In the genomic region with DNA sequence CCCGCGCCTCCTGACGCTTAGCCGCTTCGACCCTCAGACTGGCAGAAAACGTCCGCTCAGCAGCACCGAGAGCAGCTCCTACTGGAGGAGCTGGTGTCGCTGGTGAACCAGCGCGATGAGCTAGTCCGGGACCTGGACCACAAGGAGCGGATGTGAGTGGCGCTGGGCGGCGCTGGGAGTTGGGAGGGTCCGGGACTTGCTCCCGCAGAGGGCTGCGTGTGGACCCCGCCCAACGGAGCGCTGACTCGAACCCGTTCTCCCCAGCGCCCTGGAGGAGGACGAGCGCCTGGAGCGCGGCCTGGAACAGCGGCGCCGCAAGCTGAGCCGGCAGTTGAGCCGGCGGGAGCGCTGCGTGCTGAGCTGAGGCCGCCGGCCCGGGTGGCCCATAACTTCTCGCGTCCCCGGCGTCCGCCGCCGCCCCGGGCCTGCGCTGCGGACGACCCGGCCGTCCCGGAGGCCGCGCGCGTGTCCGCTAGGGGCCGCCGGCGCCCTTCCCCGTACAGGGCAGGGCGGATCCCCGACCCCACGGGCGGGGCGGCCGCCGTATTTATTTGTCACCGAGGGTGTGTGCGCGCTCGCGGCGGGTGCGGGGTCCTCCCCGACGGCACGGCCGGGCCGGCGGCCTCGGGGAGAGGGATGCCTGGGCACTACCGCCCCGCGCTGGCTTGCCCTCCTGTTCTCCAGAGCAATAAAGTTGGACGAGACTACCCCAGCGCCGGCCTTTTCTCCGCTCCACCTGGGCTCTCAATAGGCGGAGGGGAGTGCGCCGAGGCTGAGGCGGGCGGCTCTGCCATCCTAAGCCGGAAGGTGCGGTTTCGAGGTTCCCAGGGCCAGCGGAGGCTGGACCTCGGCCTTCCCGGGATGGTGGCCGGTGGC, we compare ENCODE assay signal across 11 cellular contexts. TPM values are rescaled to one million over a fixed set of nuclear protein-coding genes. Genes with fewer than 3 reads are reported as not detected.
DNase-seq lines count a peak whose midpoint lies in the region; ATAC-seq and TF ChIP-seq lines count a peak whose summit lies in the region.
"Had no signal": no experiment of that assay in that cellular context is flagged by ENCODE, and none has a peak within 500 bp of the region (broad histone marks: within the 10 kb centered on the region; RNA-seq: fewer than 3 reads in every experiment).

No MANE protein-coding gene starts in this region.

- H3K4me3 Mint-ChIP-seq in activated CD8-positive, alpha-beta T cell treated with anti-CD3 and anti-CD28 coated beads for 36 hours = no peak overlapping the region
- H3K4me3 Mint-ChIP-seq: activated T-cell treated with anti-CD3 and anti-CD28 coated beads, Interleukin-2, amount 50 U/mL, for 24 hours; dendritic cell treated with granulocyte-macrophage colony-stimulating factor and Interleukin-4, amounts not matched to agents 40 ng/mL and 50 ng/mL, for 4 days had no signal

- no peak overlapping the region for H3K9ac ChIP-seq in adipocyte (ENCODE audit: low read length)
- peak overlapping the region; percentile 73 for H3K9ac ChIP-seq in mesendoderm (ENCODE audit: low read length)

- no peak overlapping the region for H2BK15ac ChIP-seq in mesendoderm (replicated peaks; ENCODE audit: low read depth)

- H2BK120ac ChIP-seq in mesendoderm (ENCODE audit: low read depth, low read length) = no peak overlapping the region

- peak; percentile 42 for ATAC-seq in Right ventricle myocardium superior (ENCODE audit: poor library complexity)
- no peak for ATAC-seq in GM21367 (IDR thresholded peaks at IDR 0.05; ENCODE audit: unreplicated experiment)
- ATAC-seq in GM19452 (IDR thresholded peaks at IDR 0.05; ENCODE audit: unreplicated experiment) = no peak
- ATAC-seq in activated CD8-positive, alpha-beta T cell treated with anti-CD3 and anti-CD28 coated beads for 36 hours = no peak

- H3K4ac ChIP-seq in mesendoderm (ENCODE audit: low read depth, low read length) = no peak overlapping the region

- peaks cover 28% of the 10 kb centered on the region for H3K4me1 ChIP-seq in adipocyte (ENCODE audit: control insufficient read depth, insufficient read depth, low read length)
- H3K4me1 ChIP-seq in mesendoderm (ENCODE audit: control insufficient read depth, low read depth, low read length) = no peaks in the 10 kb centered on the region
- peaks cover 0 to 83% (median 38%) of the 10 kb centered on the region in 4 donors for H3K4me1 ChIP-seq in tibial nerve

- intact Hi-C loops in Right ventricle myocardium superior (cut with DNase I) = no loop called here
- intact Hi-C loops in activated CD8-positive, alpha-beta T cell treated with anti-CD3 and anti-CD28 coated beads for 36 hours (cut with micrococcal nuclease) = no loop called here

- H3K36me3 Mint-ChIP-seq in activated CD8-positive, alpha-beta T cell treated with anti-CD3 and anti-CD28 coated beads for 36 hours (ENCODE audit: low read depth) = peaks cover 15% of the 10 kb centered on the region

- H3K79me1 ChIP-seq in mesendoderm (ENCODE audit: low read length) = no peaks in the 10 kb centered on the region

- no peaks in the 10 kb centered on the region for H3K9me3 Mint-ChIP-seq in activated CD8-positive, alpha-beta T cell treated with anti-CD3 and anti-CD28 coated beads for 36 hours
- H3K9me3 Mint-ChIP-seq: activated T-cell treated with anti-CD3 and anti-CD28 coated beads, Interleukin-2, amount 50 U/mL, for 24 hours; dendritic cell treated with granulocyte-macrophage colony-stimulating factor and Interleukin-4, amounts not matched to agents 40 ng/mL and 50 ng/mL, for 4 days had no signal

- no peaks in the 10 kb centered on the region for H3K9me3 ChIP-seq in adipocyte (ENCODE audit: control insufficient read depth, low read length)
- no peaks in the 10 kb centered on the region for H3K9me3 ChIP-seq in tibial nerve

- no peak overlapping the region for H3K27ac Mint-ChIP-seq in activated CD8-positive, alpha-beta T cell treated with anti-CD3 and anti-CD28 coated beads for 36 hours

- H3K27ac ChIP-seq in mesendoderm (ENCODE audit: low read depth, low read length) (no peak overlapping the region), tibial nerve (peak overlapping the region; percentile 16 to 85 (median 66))

- no peak overlapping the region for H2AK5ac ChIP-seq in mesendoderm (ENCODE audit: low read length)

- H3K4me3 ChIP-seq in adipocyte (ENCODE audit: low read length) (no peak overlapping the region), mesendoderm (ENCODE audit: low read length) (peak overlapping the region; percentile 13), tibial nerve (peak overlapping the region in 3 of 4 donors; percentile 3 to 43 (median 22))

- WGBS in mesendoderm (ENCODE audit: extremely low coverage, insufficient coverage, low lambda C conversion rate) = no CpG with 5 or more reads among the region's 103 CpGs
- 60 to 73% methylated on average over 38 to 73 of the region's 103 CpGs for WGBS in tibial nerve, 2 donors

- peak; percentile 59 for DNase-seq in adipocyte (ENCODE audit: low read depth)
- DNase-seq in Right ventricle myocardium superior = no peak
- DNase-seq in mesendoderm = peak; percentile 94
- peak in 1 of 2 donors; percentile 55 for DNase-seq in tibial nerve (ENCODE audit: low spot score in 2 of 2)
- DNase-seq in activated CD8-positive, alpha-beta T cell treated with anti-CD3 and anti-CD28 coated beads for 36 hours = no peak
- DNase-seq: activated T-cell treated with anti-CD3 and anti-CD28 coated beads, Interleukin-2, amount 50 U/mL, for 24 hours; KBM-7; NCI-H446 had no signal

- POLR2A ChIA-PET in activated CD8-positive, alpha-beta T cell treated with anti-CD3 and anti-CD28 coated beads for 36 hours (lab: Charles Lee) = interaction anchor here (1.2 to 5.7 kb wide), 8 partner anchors 12 to 52 kb away, joined by 4 to 39 read pairs (median 6); a partner anchor contains a TSS

- peak overlapping the region; percentile 89 for H3K23ac ChIP-seq in mesendoderm (ENCODE audit: low read length)

- peaks cover 44% of the 10 kb centered on the region for H3K4me1 Mint-ChIP-seq in activated CD8-positive, alpha-beta T cell treated with anti-CD3 and anti-CD28 coated beads for 36 hours (ENCODE audit: low read depth)

- TF ChIP-seq CTCF in tibial nerve (IDR thresholded peaks at IDR 0.05) = peak in 2 of 5 experiments; percentile 14 to 25
- no peak for TF ChIP-seq CTCF in activated CD8-positive, alpha-beta T cell treated with anti-CD3 and anti-CD28 coated beads for 36 hours (IDR thresholded peaks at IDR 0.05)

- H3K18ac ChIP-seq in mesendoderm (ENCODE audit: low read length) = peak overlapping the region; percentile 53

- peaks cover 7% of the 10 kb centered on the region for H3K36me3 ChIP-seq in adipocyte (ENCODE audit: control insufficient read depth, insufficient read depth, low read length, severe bottlenecking)
- H3K36me3 ChIP-seq in mesendoderm (ENCODE audit: control insufficient read depth, insufficient read depth, low read length) = no peaks in the 10 kb centered on the region
- H3K36me3 ChIP-seq in tibial nerve = peaks cover 0 to 44% (median 0%) of the 10 kb centered on the region in 3 donors

- peak in 1 of 2 donors; percentile 21 for TF ChIP-seq POLR2A in tibial nerve (IDR thresholded peaks at IDR 0.05)

- no peak for TF ChIP-seq EP300 in tibial nerve (IDR thresholded peaks at IDR 0.05)

- no peaks in the 10 kb centered on the region for H3K27me3 Mint-ChIP-seq in activated CD8-positive, alpha-beta T cell treated with anti-CD3 and anti-CD28 coated beads for 36 hours
- H3K27me3 Mint-ChIP-seq: activated T-cell treated with anti-CD3 and anti-CD28 coated beads, Interleukin-2, amount 50 U/mL, for 24 hours; dendritic cell treated with granulocyte-macrophage colony-stimulating factor and Interleukin-4, amounts not matched to agents 40 ng/mL and 50 ng/mL, for 4 days had no signal

- H2BK5ac ChIP-seq in mesendoderm (ENCODE audit: low read length) = no peak overlapping the region

- H3K79me2 ChIP-seq in mesendoderm (ENCODE audit: control insufficient read depth, insufficient read depth, low read length) = no peaks in the 10 kb centered on the region

- H3K27me3 ChIP-seq in adipocyte (replicated peaks; ENCODE audit: control insufficient read depth, insufficient read depth, low read length) (no peaks in the 10 kb centered on the region), mesendoderm (ENCODE audit: insufficient read depth, low read length, poor library complexity) (peaks cover 4% of the 10 kb centered on the region), tibial nerve (no peaks in the 10 kb centered on the region)

- H4K5ac ChIP-seq in mesendoderm (ENCODE audit: low read length) = no peak overlapping the region

- H4K8ac ChIP-seq in mesendoderm (ENCODE audit: low read depth, low read length) = no peak overlapping the region

- peak overlapping the region; percentile 77 for H3K4me2 ChIP-seq in mesendoderm (ENCODE audit: low read length)

- peak overlapping the region; percentile 87 for H3K56ac ChIP-seq in mesendoderm (ENCODE audit: low read length)

- CTCF ChIA-PET in activated CD8-positive, alpha-beta T cell treated with anti-CD3 and anti-CD28 coated beads for 36 hours (lab: Charles Lee) = interaction anchor here (1.8 to 7.6 kb wide), 5 partner anchors 13 to 60 kb away, joined by 6 to 54 read pairs (median 14); a partner anchor contains a TSS

RNA-seq across cellular contexts. Expression of a gene that starts 3.4 kb away (rescaled TPM):
- total RNA-seq in Right ventricle myocardium superior = 0.81 TPM
- not detected for polyA plus RNA-seq in mesendoderm (2013, experiment 1 of 2)
- polyA plus RNA-seq in mesendoderm (2013, experiment 2 of 2) = 0.04 TPM
- total RNA-seq in tibial nerve = 1 to 10 TPM in 2 of 4 donors, under 1 TPM in 1, not detected in 1; 0.63 to 3.3 (median 1.2) TPM
- under 1 TPM in 1 of 2 experiments, not detected in 1; 0.77 TPM for total RNA-seq in activated CD8-positive, alpha-beta T cell treated with anti-CD3 and anti-CD28 coated beads for 36 hours

RNA-seq across cellular contexts. Expression of a gene that starts 16.3 kb away (rescaled TPM):
- total RNA-seq in Right ventricle myocardium superior (44.9 TPM), tibial nerve (100 to 1,000 TPM in 3 of 4 donors, 10 to 100 TPM in 1; 87.3 to 186 (median 110) TPM)
- polyA plus RNA-seq in mesendoderm (2013, experiment 1 of 2) = 1.5 TPM
- 2.7 TPM for polyA plus RNA-seq in mesendoderm (2013, experiment 2 of 2)
- 10 to 100 TPM; 94.0 to 99.4 TPM for total RNA-seq in activated CD8-positive, alpha-beta T cell treated with anti-CD3 and anti-CD28 coated beads for 36 hours

RNA-seq across cellular contexts. Expression of a gene that starts 19.8 kb away (rescaled TPM):
- total RNA-seq in Right ventricle myocardium superior (36.1 TPM), tibial nerve (10 to 100 TPM; 40.8 to 55.3 (median 44.6) TPM)
- polyA plus RNA-seq in mesendoderm (2013, experiment 1 of 2) = 17.5 TPM
- 17.1 TPM for polyA plus RNA-seq in mesendoderm (2013, experiment 2 of 2)
- 10 to 100 TPM; 12.7 to 16.0 TPM for total RNA-seq in activated CD8-positive, alpha-beta T cell treated with anti-CD3 and anti-CD28 coated beads for 36 hours

RNA-seq across cellular contexts. Expression of a gene that starts 21.8 kb away (rescaled TPM):
- total RNA-seq in Right ventricle myocardium superior (38.5 TPM), tibial nerve (100 to 1,000 TPM in 1 of 4 donors, 10 to 100 TPM in 3; 64.2 to 112 (median 83.9) TPM)
- polyA plus RNA-seq in mesendoderm (2013, experiment 1 of 2) = 21.4 TPM
- 21.4 TPM for polyA plus RNA-seq in mesendoderm (2013, experiment 2 of 2)
- 10 to 100 TPM; 40.3 to 45.6 TPM for total RNA-seq in activated CD8-positive, alpha-beta T cell treated with anti-CD3 and anti-CD28 coated beads for 36 hours

RNA-seq across cellular contexts. Expression of a gene that starts 21.9 kb away (rescaled TPM):
- total RNA-seq in Right ventricle myocardium superior (23.2 TPM), tibial nerve (10 to 100 TPM; 49.6 to 70.8 (median 56.5) TPM)
- 110 TPM for polyA plus RNA-seq in mesendoderm (2013, experiment 1 of 2)
- polyA plus RNA-seq in mesendoderm (2013, experiment 2 of 2) = 113 TPM
- 10 to 100 TPM; 54.3 to 54.7 TPM for total RNA-seq in activated CD8-positive, alpha-beta T cell treated with anti-CD3 and anti-CD28 coated beads for 36 hours

Comparison
In these comparisons a context has a peak if more than half of its experiments do, and no peak if none do; other contexts are left out.
1. DNase-seq: peak in adipocyte (single experiment) and mesendoderm (single experiment); none in Right ventricle myocardium superior (single experiment) and activated CD8-positive, alpha-beta T cell treated with anti-CD3 and anti-CD28 coated beads for 36 hours (single experiment).